In the genomic region with DNA sequence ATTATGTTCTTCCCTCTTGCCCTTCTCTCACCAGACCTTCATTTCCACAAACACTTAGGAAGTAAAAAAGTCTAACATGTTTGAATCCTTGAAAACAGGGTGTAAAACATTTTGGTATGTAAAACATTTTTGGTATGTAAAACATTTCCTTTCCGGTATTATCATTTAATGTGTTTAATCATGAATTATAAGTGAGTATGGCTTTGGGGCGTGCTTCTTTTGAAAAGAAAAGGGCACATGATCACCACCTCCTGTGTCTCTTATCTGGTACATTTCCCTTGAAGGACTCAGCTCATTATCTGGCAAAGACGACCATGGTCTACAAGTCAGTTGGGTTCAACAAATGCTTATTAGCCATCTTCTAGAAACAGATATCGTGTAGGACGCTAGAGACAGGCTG, we compare ENCODE assay signal across 1 cellular context.
TF ChIP-seq lines count a peak whose summit lies in the region.

No MANE protein-coding gene starts in this region.

TF ChIP-seq in GM23338, 12 proteins besides CTCF, POLR2A, EP300 and RAD21 (continued from another document):
- TF ChIP-seq, protein P1, sequence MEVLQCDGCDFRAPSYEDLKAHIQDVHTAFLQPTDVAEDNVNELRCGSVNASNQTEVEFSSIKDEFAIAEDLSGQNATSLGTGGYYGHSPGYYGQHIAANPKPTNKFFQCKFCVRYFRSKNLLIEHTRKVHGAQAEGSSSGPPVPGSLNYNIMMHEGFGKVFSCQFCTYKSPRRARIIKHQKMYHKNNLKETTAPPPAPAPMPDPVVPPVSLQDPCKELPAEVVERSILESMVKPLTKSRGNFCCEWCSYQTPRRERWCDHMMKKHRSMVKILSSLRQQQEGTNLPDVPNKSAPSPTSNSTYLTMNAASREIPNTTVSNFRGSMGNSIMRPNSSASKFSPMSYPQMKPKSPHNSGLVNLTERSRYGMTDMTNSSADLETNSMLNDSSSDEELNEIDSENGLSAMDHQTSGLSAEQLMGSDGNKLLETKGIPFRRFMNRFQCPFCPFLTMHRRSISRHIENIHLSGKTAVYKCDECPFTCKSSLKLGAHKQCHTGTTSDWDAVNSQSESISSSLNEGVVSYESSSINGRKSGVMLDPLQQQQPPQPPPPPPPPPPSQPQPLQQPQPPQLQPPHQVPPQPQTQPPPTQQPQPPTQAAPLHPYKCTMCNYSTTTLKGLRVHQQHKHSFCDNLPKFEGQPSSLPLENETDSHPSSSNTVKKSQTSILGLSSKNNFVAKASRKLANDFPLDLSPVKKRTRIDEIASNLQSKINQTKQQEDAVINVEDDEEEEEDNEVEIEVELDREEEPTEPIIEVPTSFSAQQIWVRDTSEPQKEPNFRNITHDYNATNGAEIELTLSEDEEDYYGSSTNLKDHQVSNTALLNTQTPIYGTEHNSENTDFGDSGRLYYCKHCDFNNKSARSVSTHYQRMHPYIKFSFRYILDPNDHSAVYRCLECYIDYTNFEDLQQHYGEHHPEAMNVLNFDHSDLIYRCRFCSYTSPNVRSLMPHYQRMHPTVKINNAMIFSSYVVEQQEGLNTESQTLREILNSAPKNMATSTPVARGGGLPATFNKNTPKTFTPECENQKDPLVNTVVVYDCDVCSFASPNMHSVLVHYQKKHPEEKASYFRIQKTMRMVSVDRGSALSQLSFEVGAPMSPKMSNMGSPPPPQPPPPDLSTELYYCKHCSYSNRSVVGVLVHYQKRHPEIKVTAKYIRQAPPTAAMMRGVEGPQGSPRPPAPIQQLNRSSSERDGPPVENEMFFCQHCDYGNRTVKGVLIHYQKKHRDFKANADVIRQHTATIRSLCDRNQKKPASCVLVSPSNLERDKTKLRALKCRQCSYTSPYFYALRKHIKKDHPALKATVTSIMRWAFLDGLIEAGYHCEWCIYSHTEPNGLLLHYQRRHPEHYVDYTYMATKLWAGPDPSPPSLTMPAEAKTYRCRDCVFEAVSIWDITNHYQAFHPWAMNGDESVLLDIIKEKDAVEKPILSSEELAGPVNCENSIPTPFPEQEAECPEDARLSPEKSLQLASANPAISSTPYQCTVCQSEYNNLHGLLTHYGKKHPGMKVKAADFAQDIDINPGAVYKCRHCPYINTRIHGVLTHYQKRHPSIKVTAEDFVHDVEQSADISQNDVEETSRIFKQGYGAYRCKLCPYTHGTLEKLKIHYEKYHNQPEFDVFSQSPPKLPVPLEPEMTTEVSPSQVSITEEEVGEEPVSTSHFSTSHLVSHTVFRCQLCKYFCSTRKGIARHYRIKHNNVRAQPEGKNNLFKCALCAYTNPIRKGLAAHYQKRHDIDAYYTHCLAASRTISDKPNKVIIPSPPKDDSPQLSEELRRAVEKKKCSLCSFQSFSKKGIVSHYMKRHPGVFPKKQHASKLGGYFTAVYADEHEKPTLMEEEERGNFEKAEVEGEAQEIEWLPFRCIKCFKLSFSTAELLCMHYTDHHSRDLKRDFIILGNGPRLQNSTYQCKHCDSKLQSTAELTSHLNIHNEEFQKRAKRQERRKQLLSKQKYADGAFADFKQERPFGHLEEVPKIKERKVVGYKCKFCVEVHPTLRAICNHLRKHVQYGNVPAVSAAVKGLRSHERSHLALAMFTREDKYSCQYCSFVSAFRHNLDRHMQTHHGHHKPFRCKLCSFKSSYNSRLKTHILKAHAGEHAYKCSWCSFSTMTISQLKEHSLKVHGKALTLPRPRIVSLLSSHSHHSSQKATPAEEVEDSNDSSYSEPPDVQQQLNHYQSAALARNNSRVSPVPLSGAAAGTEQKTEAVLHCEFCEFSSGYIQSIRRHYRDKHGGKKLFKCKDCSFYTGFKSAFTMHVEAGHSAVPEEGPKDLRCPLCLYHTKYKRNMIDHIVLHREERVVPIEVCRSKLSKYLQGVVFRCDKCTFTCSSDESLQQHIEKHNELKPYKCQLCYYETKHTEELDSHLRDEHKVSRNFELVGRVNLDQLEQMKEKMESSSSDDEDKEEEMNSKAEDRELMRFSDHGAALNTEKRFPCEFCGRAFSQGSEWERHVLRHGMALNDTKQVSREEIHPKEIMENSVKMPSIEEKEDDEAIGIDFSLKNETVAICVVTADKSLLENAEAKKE (CRISPR knock-in tag; IDR thresholded peaks at IDR 0.05): no peak
- no peak for TF ChIP-seq ZNF331 (CRISPR knock-in tag; IDR thresholded peaks at IDR 0.05; ENCODE audit: low read depth)
- TF ChIP-seq CREB1 (CRISPR knock-in tag; IDR thresholded peaks at IDR 0.05; ENCODE audit: low read depth): no peak
- TF ChIP-seq, protein P2, sequence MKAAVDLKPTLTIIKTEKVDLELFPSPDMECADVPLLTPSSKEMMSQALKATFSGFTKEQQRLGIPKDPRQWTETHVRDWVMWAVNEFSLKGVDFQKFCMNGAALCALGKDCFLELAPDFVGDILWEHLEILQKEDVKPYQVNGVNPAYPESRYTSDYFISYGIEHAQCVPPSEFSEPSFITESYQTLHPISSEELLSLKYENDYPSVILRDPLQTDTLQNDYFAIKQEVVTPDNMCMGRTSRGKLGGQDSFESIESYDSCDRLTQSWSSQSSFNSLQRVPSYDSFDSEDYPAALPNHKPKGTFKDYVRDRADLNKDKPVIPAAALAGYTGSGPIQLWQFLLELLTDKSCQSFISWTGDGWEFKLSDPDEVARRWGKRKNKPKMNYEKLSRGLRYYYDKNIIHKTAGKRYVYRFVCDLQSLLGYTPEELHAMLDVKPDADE (IDR thresholded peaks at IDR 0.05): no peak
- no peak for TF ChIP-seq NANOG (IDR thresholded peaks at IDR 0.05; ENCODE audit: borderline replicate concordance)
- TF ChIP-seq ZNF114 (CRISPR knock-in tag; IDR thresholded peaks at IDR 0.05): no peak
